In the genomic region with DNA sequence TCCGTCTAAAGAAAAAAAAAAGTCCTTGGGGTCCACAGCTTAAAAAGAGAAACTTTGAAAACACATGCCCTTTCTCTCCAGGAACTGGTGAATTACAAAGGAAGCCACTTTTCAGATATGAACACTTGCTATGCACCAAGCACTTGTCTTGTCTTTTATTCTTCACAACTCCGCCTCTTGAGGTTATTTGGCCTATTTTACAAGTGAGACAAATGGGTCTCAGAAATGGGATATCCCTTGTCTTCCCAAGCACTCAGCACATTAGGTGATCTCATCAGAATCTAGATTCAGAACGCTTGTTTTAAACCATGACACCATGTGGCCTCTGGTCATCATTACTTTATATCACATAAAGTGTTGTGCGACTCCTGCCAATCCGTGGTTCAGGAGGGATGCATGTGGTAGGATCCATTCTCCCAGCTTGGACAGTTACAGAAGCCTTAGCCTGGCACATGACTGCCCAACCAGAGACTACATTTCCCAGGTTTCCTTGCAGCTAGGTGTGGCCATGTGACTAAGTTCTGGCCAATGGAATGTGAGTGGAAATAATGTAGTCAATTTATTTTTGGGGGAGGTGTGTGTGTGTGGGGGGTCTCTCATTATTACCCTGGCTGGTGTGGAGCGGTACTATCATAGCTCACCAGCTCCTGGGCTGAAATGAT, we compare ENCODE assay signal across 1 cellular context.
A peak's percentile ranks its signal among the peaks of the same experiment; 100 is the strongest.
TF ChIP-seq lines count a peak whose summit lies in the region.

No MANE protein-coding gene starts in this region.

TF ChIP-seq in WTC11, 78 proteins besides CTCF, POLR2A, EP300 and RAD21 (continued from another document):
- TF ChIP-seq USF2 (CRISPR knock-in tag; IDR thresholded peaks at IDR 0.05) (peak; percentile 96), E2F5 (CRISPR knock-in tag; IDR thresholded peaks at IDR 0.05) (no peak), USF1 (CRISPR knock-in tag; IDR thresholded peaks at IDR 0.05) (peak; percentile 96), ZNF263 (CRISPR knock-in tag; IDR thresholded peaks at IDR 0.05; ENCODE audit: low read depth) (no peak), HMGA2 (CRISPR knock-in tag; IDR thresholded peaks at IDR 0.05) (no peak), ATF3 (CRISPR knock-in tag; conservative IDR thresholded peaks at IDR 0.05) (no peak), NFYB (CRISPR knock-in tag; conservative IDR thresholded peaks at IDR 0.05; ENCODE audit: low read depth) (peak; percentile 97)
- TF ChIP-seq, protein P1, sequence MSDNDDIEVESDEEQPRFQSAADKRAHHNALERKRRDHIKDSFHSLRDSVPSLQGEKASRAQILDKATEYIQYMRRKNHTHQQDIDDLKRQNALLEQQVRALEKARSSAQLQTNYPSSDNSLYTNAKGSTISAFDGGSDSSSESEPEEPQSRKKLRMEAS (CRISPR knock-in tag; IDR thresholded peaks at IDR 0.05) = peak; percentile 38; the same call in 1 of the 2 replicates
